8 cellular contexts compared by ENCODE assay signal in genomic region chr21:42974832-42975820, GRCh38. TPM values are rescaled to one million over a fixed set of nuclear protein-coding genes. Genes with fewer than 3 reads are reported as not detected.
A peak's percentile ranks its signal among the peaks of the same experiment; 100 is the strongest.
DNase-seq lines count a peak whose midpoint lies in the region; ATAC-seq lines count a peak whose summit lies in the region.

No MANE protein-coding gene starts in this region.

- H3K4me3 ChIP-seq in CD4-positive, alpha-beta memory T cell (ENCODE audit: low read length in 2 of 2): peak overlapping the region; percentile 54 to 70
- H3K4me3 ChIP-seq in mucosa of rectum (ENCODE audit: low read length in 2 of 2): peak overlapping the region; percentile 60 to 92

- POLR2A ChIA-PET in CD4-positive, alpha-beta memory T cell (lab: Charles Lee; ENCODE audit: partially characterized antibody): interaction anchor here (1.3 to 2.7 kb wide), 3 partner anchors 15 to 814 kb away, joined by 4 to 35 read pairs (median 6); partner anchors contain the start of genes NDUFV3 and RRP1

- H3K9me3 ChIP-seq in CD4-positive, alpha-beta memory T cell (ENCODE audit: control insufficient read depth in 1 of 2, low read length in 2 of 2): no peaks in the 10 kb centered on the region
- no peaks in the 10 kb centered on the region for H3K9me3 ChIP-seq in mucosa of rectum (ENCODE audit: control insufficient read depth in 2 of 2, low read length in 2 of 2)

- intact Hi-C loops in CD4-positive, alpha-beta memory T cell (cut with micrococcal nuclease): loop anchor here (1.0 to 5.0 kb wide), 5 partner anchors 82 to 1362 kb away; partner anchors contain the start of genes CFAP410, NDUFV3, RSPH1 and WDR4

- H3K27me3 Mint-ChIP-seq in CD4-positive, alpha-beta memory T cell: no peaks in the 10 kb centered on the region

- DNase-seq in CD4-positive, alpha-beta memory T cell: peak in 3 of 5 donors; percentile 34 to 80 (median 40)
- peak; percentile 38 for DNase-seq in NOMO-1 treated with DMSO at 0.1 percent for 48 hours (lab: John Stamatoyannopoulos, UW; ENCODE audit: unreplicated experiment)
- peak; percentile 60 for DNase-seq in activated T-cell treated with anti-CD3 and anti-CD28 coated beads for 24 hours (ENCODE audit: low read depth)
- DNase-seq in epithelial cell of prostate (ENCODE audit: low read depth, low spot score): no peak
- DNase-seq in stimulated activated CD8-positive, alpha-beta memory T cell treated with anti-CD3 and anti-CD28 coated beads, Interleukin-7, amount 100 ng/mL, for 4 hours (ENCODE audit: low read depth in 2 of 2): peak; percentile 59 to 73

- no peaks in the 10 kb centered on the region for H3K27me3 ChIP-seq in CD4-positive, alpha-beta memory T cell (ENCODE audit: insufficient read depth, low read length)
- no peaks in the 10 kb centered on the region for H3K27me3 ChIP-seq in mucosa of rectum (ENCODE audit: control insufficient read depth in 2 of 2, insufficient read depth in 2 of 2, low read length in 2 of 2)

- H3K4me1 Mint-ChIP-seq in CD4-positive, alpha-beta memory T cell: peaks cover 18 to 42% (median 33%) of the 10 kb centered on the region in 4 donors

- ATAC-seq in GM19395 (IDR thresholded peaks at IDR 0.05; ENCODE audit: unreplicated experiment): peak; percentile 24
- ATAC-seq in HG03469 (IDR thresholded peaks at IDR 0.05; ENCODE audit: unreplicated experiment): peak; percentile 8

- peak overlapping the region; percentile 70 for H3K27ac ChIP-seq in CD4-positive, alpha-beta memory T cell (ENCODE audit: low read depth, low read length)
- H3K27ac ChIP-seq in epithelial cell of prostate (peak overlapping the region; percentile 94), mucosa of rectum (ENCODE audit: low read depth in 2 of 2, low read length in 2 of 2) (peak overlapping the region; percentile 88 to 89)

- no peaks in the 10 kb centered on the region for H3K36me3 ChIP-seq in CD4-positive, alpha-beta memory T cell (ENCODE audit: insufficient read depth, low read length)
- H3K36me3 ChIP-seq in mucosa of rectum (ENCODE audit: control insufficient read depth in 2 of 2, insufficient read depth in 2 of 2, low read length in 2 of 2): no peaks in the 10 kb centered on the region

- peak overlapping the region; percentile 91 to 98 (median 93) for H3K27ac Mint-ChIP-seq in CD4-positive, alpha-beta memory T cell

- H3K9ac ChIP-seq in mucosa of rectum (ENCODE audit: low read depth in 1 of 2, low read length in 2 of 2): peak overlapping the region; percentile 76 to 95

- H3K4me1 ChIP-seq in CD4-positive, alpha-beta memory T cell (ENCODE audit: insufficient read depth, low read length): peaks cover 25% of the 10 kb centered on the region
- peaks cover 11 to 13% of the 10 kb centered on the region in 2 donors for H3K4me1 ChIP-seq in mucosa of rectum (ENCODE audit: control insufficient read depth in 2 of 2, insufficient read depth in 2 of 2, low read length in 2 of 2)

- CTCF ChIA-PET in CD4-positive, alpha-beta memory T cell (lab: Charles Lee; ENCODE audit: partially characterized antibody): no interaction called here

- H3K9me3 Mint-ChIP-seq in CD4-positive, alpha-beta memory T cell: no peaks in the 10 kb centered on the region

- H3K36me3 Mint-ChIP-seq in CD4-positive, alpha-beta memory T cell: peaks cover 4 to 18% of the 10 kb centered on the region in 2 donors

- peak overlapping the region; percentile 84 to 91 (median 90) for H3K4me3 Mint-ChIP-seq in CD4-positive, alpha-beta memory T cell

RNA-seq across cellular contexts. Expression of gene PKNOX1, which starts 0.8 kb away (rescaled TPM):
- total RNA-seq in CD4-positive, alpha-beta memory T cell: 10 to 100 TPM; 21.5 to 24.8 TPM
- polyA plus RNA-seq in CD4-positive, alpha-beta memory T cell: 10 to 100 TPM; 17.8 to 25.0 TPM

RNA-seq across cellular contexts. Expression of gene ERVH48-1, which starts 49.7 kb away (rescaled TPM):
- total RNA-seq in CD4-positive, alpha-beta memory T cell: not detected
- not detected for polyA plus RNA-seq in CD4-positive, alpha-beta memory T cell
